Comparison of ENCODE assay signal across 22 cellular contexts in genomic region chr17:37261286-37261685, GRCh38.
DNase-seq lines count a peak whose midpoint lies in the region; ATAC-seq and TF ChIP-seq lines count a peak whose summit lies in the region.
"Had no signal": no experiment of that assay in that cellular context is flagged by ENCODE, and none has a peak within 500 bp of the region (broad histone marks: within the 10 kb centered on the region; RNA-seq: fewer than 3 reads in every experiment).

No MANE protein-coding gene starts in this region.

- peaks cover 8% of the 10 kb centered on the region for H3K9me3 ChIP-seq in osteoblast (ENCODE audit: low read depth, low read length)
- H3K9me3 ChIP-seq: BE2C had no signal

- peak; percentile 38 for DNase-seq in EL
- peak; percentile 61 for DNase-seq in M059J (ENCODE audit: low read depth)
- peak; percentile 54 for DNase-seq in choroid plexus epithelial cell (ENCODE audit: low read depth)
- peak; percentile 13 for DNase-seq in osteoblast (ENCODE audit: insufficient read length, low spot score, missing footprints)
- DNase-seq in NOMO-1 (lab: John Stamatoyannopoulos, UW; ENCODE audit: unreplicated experiment in 2 of 2) = no peak
- no peak for DNase-seq in effector memory CD8-positive, alpha-beta T cell
- DNase-seq: activated CD4-positive, CD25-positive, alpha-beta regulatory T cell treated with anti-CD3 and anti-CD28 coated beads, Interleukin-2, amount 50 U/mL, for 72 hours; activated naive CD4-positive, alpha-beta T cell treated with anti-CD3 and anti-CD28 coated beads, Interleukin-2, amount 50 U/mL, for 16 hours; activated T-cell treated with anti-CD3 and anti-CD28 coated beads, Interleukin-2, amount 50 U/mL, for 48 hours; BE2C; Calu3; left ventricle myocardium inferior; NCI-H1092; NCI-H2081 treated with DMSO at 0.1 percent for 48 hours; NK-92 treated with Interleukin-12 subunit alpha and Interleukin-12 subunit beta, amount 100 ng/mL, for 24 hours; sigmoid colon; stimulated activated naive B cell treated with anti-CD40 and anti-IgM and Interleukin-4, amounts not matched to agents 10 μg/mL and 1 μg/mL and 100 μg/mL, for 72 hours; tibial artery had no signal

- no peak for TF ChIP-seq CTCF in choroid plexus epithelial cell (conservative IDR thresholded peaks at IDR 0.05; ENCODE audit: low read depth, low read length)
- no peak for TF ChIP-seq CTCF in osteoblast (IDR thresholded peaks at IDR 0.05; ENCODE audit: extremely low read depth, low read depth, low read length)

- no peak overlapping the region for H2AFZ ChIP-seq in osteoblast (ENCODE audit: low read length)

- no peak overlapping the region for H3K4me3 Mint-ChIP-seq in effector memory CD8-positive, alpha-beta T cell
- H3K4me3 Mint-ChIP-seq: brain; stimulated activated naive B cell treated with anti-CD40 and anti-IgM and Interleukin-4, amounts not matched to agents 10 μg/mL and 1 μg/mL and 100 μg/mL, for 72 hours had no signal

- H3K27ac ChIP-seq in osteoblast (ENCODE audit: low read depth, low read length) = no peak overlapping the region
- H3K27ac ChIP-seq: left ventricle myocardium inferior, sigmoid colon, SK-N-MC, tibial artery had no signal

- H3K36me3 ChIP-seq in osteoblast (ENCODE audit: insufficient read depth, low read length) = peaks cover 23% of the 10 kb centered on the region

- no peak for ATAC-seq in GM18873 (IDR thresholded peaks at IDR 0.05; ENCODE audit: low FRiP score, unreplicated experiment)
- no peak for ATAC-seq in effector memory CD8-positive, alpha-beta T cell (replicated peaks)
- ATAC-seq: HCT116; stimulated activated naive B cell treated with anti-CD40 and anti-IgM and Interleukin-4, amounts not matched to agents 10 μg/mL and 1 μg/mL and 100 μg/mL, for 72 hours had no signal

- H3K36me3 Mint-ChIP-seq in effector memory CD8-positive, alpha-beta T cell (ENCODE audit: insufficient read depth) = peaks cover 15% of the 10 kb centered on the region

- H3K4me2 ChIP-seq in osteoblast (ENCODE audit: insufficient read depth, low read length) = no peak overlapping the region

- H3K27ac Mint-ChIP-seq in effector memory CD8-positive, alpha-beta T cell = no peak overlapping the region
- H3K27ac Mint-ChIP-seq: stimulated activated naive B cell treated with anti-CD40 and anti-IgM and Interleukin-4, amounts not matched to agents 10 μg/mL and 1 μg/mL and 100 μg/mL, for 72 hours had no signal

- H3K4me1 ChIP-seq in osteoblast (ENCODE audit: insufficient read depth, low read length) = peaks cover 21% of the 10 kb centered on the region
- H3K4me1 ChIP-seq: BE2C, left ventricle myocardium inferior, sigmoid colon, tibial artery had no signal

- no peaks in the 10 kb centered on the region for H3K4me1 Mint-ChIP-seq in effector memory CD8-positive, alpha-beta T cell (ENCODE audit: low read depth in 2 of 2)
- H3K4me1 Mint-ChIP-seq: brain; stimulated activated naive B cell treated with anti-CD40 and anti-IgM and Interleukin-4, amounts not matched to agents 10 μg/mL and 1 μg/mL and 100 μg/mL, for 72 hours had no signal

- H3K4me3 ChIP-seq in choroid plexus epithelial cell (ENCODE audit: low read depth, low read length) (no peak overlapping the region), osteoblast (ENCODE audit: insufficient read depth, low read length) (no peak overlapping the region)
- H3K4me3 ChIP-seq: left ventricle myocardium inferior, sigmoid colon, SK-N-MC, tibial artery had no signal

- no peaks in the 10 kb centered on the region for H3K27me3 ChIP-seq in osteoblast (ENCODE audit: insufficient read depth, low read length)
- H3K27me3 ChIP-seq: BE2C, sigmoid colon, tibial artery had no signal

- no peaks in the 10 kb centered on the region for H4K20me1 ChIP-seq in osteoblast (ENCODE audit: insufficient read depth, low read length)

- peaks cover 0 to 2% of the 10 kb centered on the region in 2 donors for H3K9me3 Mint-ChIP-seq in effector memory CD8-positive, alpha-beta T cell

- H3K79me2 ChIP-seq in osteoblast (ENCODE audit: insufficient read depth, low read length) = no peaks in the 10 kb centered on the region

- no peaks in the 10 kb centered on the region for H3K27me3 Mint-ChIP-seq in effector memory CD8-positive, alpha-beta T cell
- H3K27me3 Mint-ChIP-seq: brain; stimulated activated naive B cell treated with anti-CD40 and anti-IgM and Interleukin-4, amounts not matched to agents 10 μg/mL and 1 μg/mL and 100 μg/mL, for 72 hours had no signal

Comparison
In these comparisons a context has a peak if more than half of its experiments do, and no peak if none do; other contexts are left out.
1. DNase-seq: peak in EL (single experiment), M059J (single experiment), choroid plexus epithelial cell (single experiment) and osteoblast (single experiment); none in NOMO-1 (0 of 2) and effector memory CD8-positive, alpha-beta T cell (0 of 3).